23 cellular contexts compared by ENCODE assay signal in genomic region chr11:88102595-88102929, GRCh38.
DNase-seq lines count a peak whose midpoint lies in the region; TF ChIP-seq lines count a peak whose summit lies in the region.
"Had no signal": no experiment of that assay in that cellular context is flagged by ENCODE, and none has a peak within 500 bp of the region (broad histone marks: within the 10 kb centered on the region; RNA-seq: fewer than 3 reads in every experiment).

No MANE protein-coding gene starts in this region.

- no peak overlapping the region for H3K27ac Mint-ChIP-seq in osteocyte (ENCODE audit: unreplicated experiment)
- H3K27ac Mint-ChIP-seq: activated naive CD8-positive, alpha-beta T cell treated with anti-CD3 and anti-CD28 coated beads, Interleukin-2, amount 10 ng/mL, durations not matched to agents 7 days and 5 days; activated T-helper 1 cell treated with anti-CD3 and anti-CD28 coated beads, Interleukin-12 subunit alpha, Interleukin-12 subunit beta, Interleukin-2, Interleukin-4 antibody, amounts not matched to agents 30 ng/mL and 10 ng/mL and 1 ng/mL, durations not matched to agents 14 hours and 24 hours and 36 hours; memory B cell; naive thymus-derived CD8-positive, alpha-beta T cell; stimulated activated memory B cell treated with anti-CD40 and anti-IgM and Interleukin-4, amounts not matched to agents 10 μg/mL and 1 μg/mL and 100 μg/mL, for 72 hours had no signal

- no peak overlapping the region for H3K4me3 Mint-ChIP-seq in osteocyte (ENCODE audit: unreplicated experiment)
- H3K4me3 Mint-ChIP-seq: activated naive CD8-positive, alpha-beta T cell treated with anti-CD3 and anti-CD28 coated beads, Interleukin-2, amount 10 ng/mL, durations not matched to agents 7 days and 5 days; activated T-helper 1 cell treated with anti-CD3 and anti-CD28 coated beads, Interleukin-12 subunit alpha, Interleukin-12 subunit beta, Interleukin-2, Interleukin-4 antibody, amounts not matched to agents 30 ng/mL and 10 ng/mL and 1 ng/mL, durations not matched to agents 14 hours and 24 hours and 36 hours; GM23338; memory B cell; naive thymus-derived CD8-positive, alpha-beta T cell; stimulated activated memory B cell treated with anti-CD40 and anti-IgM and Interleukin-4, amounts not matched to agents 10 μg/mL and 1 μg/mL and 100 μg/mL, for 72 hours had no signal

- in situ Hi-C loops in SK-MEL-5 (cut with HindIII; ENCODE audit: low pct_unique_long_range_greater_than_20kb, low sequenced_read_pairs), result no loop called here

- peaks cover 4% of the 10 kb centered on the region for H3K27me3 Mint-ChIP-seq in osteocyte (ENCODE audit: unreplicated experiment)
- H3K27me3 Mint-ChIP-seq: stimulated activated memory B cell treated with anti-CD40 and anti-IgM and Interleukin-4, amounts not matched to agents 10 μg/mL and 1 μg/mL and 100 μg/mL, for 72 hours had no signal

- TF ChIP-seq CTCF in osteocyte (IDR thresholded peaks at IDR 0.05), result no peak

- TF ChIP-seq RAD21 in Ishikawa (IDR thresholded peaks at IDR 0.05; ENCODE audit: low read depth), result no peak

- DNase-seq in SK-MEL-5 (ENCODE audit: low read depth, low spot score), result peak; percentile 86
- peak; percentile 32 for DNase-seq in fibroblast of gingiva (ENCODE audit: low read depth)
- peak; percentile 78 for DNase-seq in renal cortical epithelial cell (ENCODE audit: low read depth)
- DNase-seq in HK-2 (ENCODE audit: unreplicated experiment), result no peak
- no peak for DNase-seq in osteocyte (ENCODE audit: extremely low spot score, unreplicated experiment)
- no peak for DNase-seq in NCI-H187 treated with DMSO at 0.1 percent for 48 hours (lab: John Stamatoyannopoulos, UW)
- DNase-seq: activated CD4-positive, alpha-beta T cell treated with anti-CD3 and anti-CD28 coated beads for 1 hour; activated naive CD8-positive, alpha-beta T cell treated with anti-CD3 and anti-CD28 coated beads, Interleukin-2, amount 10 ng/mL, durations not matched to agents 7 days and 5 days; brain microvascular endothelial cell; dermis blood vessel endothelial cell; erythroblast; kidney; naive thymus-derived CD8-positive, alpha-beta T cell; NCI-H1417; NCI-H2171 treated with DMSO at 0.1 percent for 48 hours; NCI-H69; pancreas; SK-N-SH had no signal

- no peaks in the 10 kb centered on the region for H3K36me3 Mint-ChIP-seq in osteocyte (ENCODE audit: unreplicated experiment)
- H3K36me3 Mint-ChIP-seq: activated naive CD8-positive, alpha-beta T cell treated with anti-CD3 and anti-CD28 coated beads, Interleukin-2, amount 10 ng/mL, durations not matched to agents 7 days and 5 days; memory B cell; naive thymus-derived CD8-positive, alpha-beta T cell; stimulated activated memory B cell treated with anti-CD40 and anti-IgM and Interleukin-4, amounts not matched to agents 10 μg/mL and 1 μg/mL and 100 μg/mL, for 72 hours had no signal

- H3K4me1 Mint-ChIP-seq in osteocyte (ENCODE audit: unreplicated experiment), result no peaks in the 10 kb centered on the region
- H3K4me1 Mint-ChIP-seq: activated naive CD8-positive, alpha-beta T cell treated with anti-CD3 and anti-CD28 coated beads, Interleukin-2, amount 10 ng/mL, durations not matched to agents 7 days and 5 days; memory B cell; naive thymus-derived CD8-positive, alpha-beta T cell; stimulated activated memory B cell treated with anti-CD40 and anti-IgM and Interleukin-4, amounts not matched to agents 10 μg/mL and 1 μg/mL and 100 μg/mL, for 72 hours had no signal

- H3K9me3 Mint-ChIP-seq in osteocyte (ENCODE audit: unreplicated experiment), result peaks cover 2% of the 10 kb centered on the region
- H3K9me3 Mint-ChIP-seq: activated naive CD8-positive, alpha-beta T cell treated with anti-CD3 and anti-CD28 coated beads, Interleukin-2, amount 10 ng/mL, durations not matched to agents 7 days and 5 days; activated T-helper 1 cell treated with anti-CD3 and anti-CD28 coated beads, Interleukin-12 subunit alpha, Interleukin-12 subunit beta, Interleukin-2, Interleukin-4 antibody, amounts not matched to agents 30 ng/mL and 10 ng/mL and 1 ng/mL, durations not matched to agents 14 hours and 24 hours and 36 hours; GM23338; naive thymus-derived CD8-positive, alpha-beta T cell; stimulated activated memory B cell treated with anti-CD40 and anti-IgM and Interleukin-4, amounts not matched to agents 10 μg/mL and 1 μg/mL and 100 μg/mL, for 72 hours had no signal

- no peak for TF ChIP-seq EP300 in Ishikawa (IDR thresholded peaks at IDR 0.05; ENCODE audit: borderline replicate concordance)

TF ChIP-seq in Ishikawa, 13 proteins besides CTCF, POLR2A, EP300 and RAD21:
- TF ChIP-seq TEAD4 (IDR thresholded peaks at IDR 0.05), result no peak
- TF ChIP-seq MAX (IDR thresholded peaks at IDR 0.05), result no peak
- TF ChIP-seq USF1 (IDR thresholded peaks at IDR 0.05), result no peak
- no peak for TF ChIP-seq REST (IDR thresholded peaks at IDR 0.05; ENCODE audit: low read depth)
- 0 out of 2 replicates have a peak, but pooled peaks have one; percentile 41 for TF ChIP-seq CEBPB (IDR thresholded peaks at IDR 0.05)

Comparison
In these comparisons a context has a peak if more than half of its experiments do, and no peak if none do; other contexts are left out.
1. DNase-seq: peak in SK-MEL-5 (single experiment), fibroblast of gingiva (single experiment) and renal cortical epithelial cell (single experiment); none in HK-2 (single experiment), osteocyte (single experiment) and NCI-H187 treated with DMSO at 0.1 percent for 48 hours (single experiment).